In genomic region chr16:11296706-11297491, GRCh38 we compare ENCODE assay signal across 8 cellular contexts. TPM values are rescaled to one million over a fixed set of nuclear protein-coding genes. Genes with fewer than 3 reads are reported as not detected.
DNase-seq lines count a peak whose midpoint lies in the region; ATAC-seq and TF ChIP-seq lines count a peak whose summit lies in the region.

No MANE protein-coding gene starts in this region.

- H3K27ac ChIP-seq in DOHH2 (ENCODE audit: low read depth, low read length) (peak overlapping the region; percentile 95), tibial artery (no peak overlapping the region)

- H3F3A ChIP-seq in DOHH2 (ENCODE audit: control insufficient read depth, insufficient read depth), result peaks cover 50% of the 10 kb centered on the region

- H3K9me2 ChIP-seq in DOHH2 (replicated peaks; ENCODE audit: control insufficient read depth, low read length), result no peaks in the 10 kb centered on the region

- H3K4me3 Mint-ChIP-seq in activated naive CD8-positive, alpha-beta T cell treated with anti-CD3 and anti-CD28 coated beads for 36 hours, result peak overlapping the region; percentile 50

- ATAC-seq in HG02763 (IDR thresholded peaks at IDR 0.05; ENCODE audit: unreplicated experiment) (peak; percentile 26), mucosa of descending colon (peak; percentile 31)

- H3K27ac Mint-ChIP-seq in activated naive CD8-positive, alpha-beta T cell treated with anti-CD3 and anti-CD28 coated beads for 36 hours, result peak overlapping the region; percentile 85

- intact Hi-C loops in mucosa of descending colon (cut with DNase I, micrococcal nuclease) (no loop called here), tibial artery (cut with DNase I; ENCODE audit: low total_unique reads) (no loop called here)

- H3K27me3 Mint-ChIP-seq in activated naive CD8-positive, alpha-beta T cell treated with anti-CD3 and anti-CD28 coated beads for 36 hours, result peaks cover 11% of the 10 kb centered on the region

- H3K36me3 Mint-ChIP-seq in activated naive CD8-positive, alpha-beta T cell treated with anti-CD3 and anti-CD28 coated beads for 36 hours, result no peaks in the 10 kb centered on the region

- peaks cover 93% of the 10 kb centered on the region for H3K4me1 ChIP-seq in DOHH2 (ENCODE audit: control insufficient read depth, low read length)
- H3K4me1 ChIP-seq in mucosa of descending colon (ENCODE audit: low read depth), result peaks cover 12% of the 10 kb centered on the region
- peaks cover 0 to 17% (median 10%) of the 10 kb centered on the region in 4 donors for H3K4me1 ChIP-seq in tibial artery

- no peaks in the 10 kb centered on the region for H3K9me3 Mint-ChIP-seq in activated naive CD8-positive, alpha-beta T cell treated with anti-CD3 and anti-CD28 coated beads for 36 hours

- no peaks in the 10 kb centered on the region for H3K79me2 ChIP-seq in DOHH2 (ENCODE audit: control insufficient read depth, low read length)

- H3K4me2 ChIP-seq in DOHH2 (ENCODE audit: low read length), result peak overlapping the region; percentile 89

- no peak for DNase-seq in activated naive CD8-positive, alpha-beta T cell treated with anti-CD3 and anti-CD28 coated beads for 36 hours
- no peak for DNase-seq in mucosa of descending colon
- no peak for DNase-seq in tibial artery
- no peak for DNase-seq in NOMO-1 treated with DMSO at 0.1 percent for 48 hours (lab: John Stamatoyannopoulos, UW; ENCODE audit: unreplicated experiment)
- no peak for DNase-seq in stimulated activated CD8-positive, alpha-beta memory T cell treated with anti-CD3 and anti-CD28 coated beads, Interleukin-4, amount 100 ng/mL, for 48 hours
- no peak for DNase-seq in NCI-H187 (lab: John Stamatoyannopoulos, UW)

- H3K4me1 Mint-ChIP-seq in activated naive CD8-positive, alpha-beta T cell treated with anti-CD3 and anti-CD28 coated beads for 36 hours, result peaks cover 38% of the 10 kb centered on the region

- TF ChIP-seq CTCF in DOHH2 (IDR thresholded peaks at IDR 0.05; ENCODE audit: low read depth, low read length, poor library complexity, severe bottlenecking) (no peak), mucosa of descending colon (IDR thresholded peaks at IDR 0.05) (no peak), tibial artery (IDR thresholded peaks at IDR 0.05) (no peak)

- H3K27me3 ChIP-seq in DOHH2 (ENCODE audit: control insufficient read depth, low read length) (no peaks in the 10 kb centered on the region), tibial artery (no peaks in the 10 kb centered on the region)

- H4K20me1 ChIP-seq in DOHH2 (ENCODE audit: control insufficient read depth, insufficient read depth, low read depth, low read length), result no peaks in the 10 kb centered on the region

- H3K4me3 ChIP-seq in DOHH2 (ENCODE audit: low read length) (peak overlapping the region; percentile 62), mucosa of descending colon (no peak overlapping the region), tibial artery (peak overlapping the region in 1 of 2 donors; percentile 35)

- H3K36me3 ChIP-seq in DOHH2 (ENCODE audit: control insufficient read depth, low read length), result peaks cover 5% of the 10 kb centered on the region; the same call in 1 of the 2 replicates
- H3K36me3 ChIP-seq in mucosa of descending colon (ENCODE audit: low read depth), result no peaks in the 10 kb centered on the region
- H3K36me3 ChIP-seq in tibial artery, result no peaks in the 10 kb centered on the region

- H3K9me3 ChIP-seq in DOHH2 (ENCODE audit: control insufficient read depth, insufficient read depth, low read length) (no peaks in the 10 kb centered on the region), mucosa of descending colon (no peaks in the 10 kb centered on the region), tibial artery (no peaks in the 10 kb centered on the region)

RNA-seq across cellular contexts. Expression of gene PRM1, which starts 15.8 kb away (rescaled TPM):
- not detected for total RNA-seq in activated naive CD8-positive, alpha-beta T cell treated with anti-CD3 and anti-CD28 coated beads for 36 hours
- total RNA-seq in mucosa of descending colon, result not detected

RNA-seq across cellular contexts. Expression of gene PRM2, which starts 20.6 kb away (rescaled TPM):
- not detected for total RNA-seq in activated naive CD8-positive, alpha-beta T cell treated with anti-CD3 and anti-CD28 coated beads for 36 hours
- not detected for total RNA-seq in mucosa of descending colon

RNA-seq across cellular contexts. Expression of gene PRM3, which starts 23.5 kb away (rescaled TPM):
- total RNA-seq in activated naive CD8-positive, alpha-beta T cell treated with anti-CD3 and anti-CD28 coated beads for 36 hours, result not detected
- total RNA-seq in mucosa of descending colon, result not detected

RNA-seq across cellular contexts. Expression of gene TNP2, which starts 27.8 kb away (rescaled TPM):
- total RNA-seq in activated naive CD8-positive, alpha-beta T cell treated with anti-CD3 and anti-CD28 coated beads for 36 hours, result not detected
- total RNA-seq in mucosa of descending colon, result not detected

RNA-seq across cellular contexts. Expression of gene SOCS1, which starts 40.9 kb away (rescaled TPM):
- total RNA-seq in activated naive CD8-positive, alpha-beta T cell treated with anti-CD3 and anti-CD28 coated beads for 36 hours, result 10 to 100 TPM; 30.8 to 32.9 TPM
- 1 to 10 TPM; 4.0 to 6.5 (median 4.1) TPM for total RNA-seq in mucosa of descending colon
